ENCODE assay signal across 8 cellular contexts in genomic region chr4:13547563-13548041, GRCh38. TPM values are rescaled to one million over a fixed set of nuclear protein-coding genes. Genes with fewer than 3 reads are reported as not detected.
DNase-seq lines count a peak whose midpoint lies in the region; ATAC-seq, FAIRE-seq and TF ChIP-seq lines count a peak whose summit lies in the region.

No MANE protein-coding gene starts in this region.

- H3K9me3 ChIP-seq in DND-41 (ENCODE audit: insufficient read depth, low read length, severe bottlenecking) (peaks cover 12% of the 10 kb centered on the region), mononuclear cell (ENCODE audit: low read depth, low read length) (no peaks in the 10 kb centered on the region)

- H3K9ac ChIP-seq in DND-41 (ENCODE audit: low read depth, low read length): peak overlapping the region; percentile 44; the same call in 1 of the 2 replicates

- no peak overlapping the region for H3K27ac ChIP-seq in DND-41 (ENCODE audit: low read length)

- H3K4me1 ChIP-seq in DND-41 (ENCODE audit: insufficient read depth, low read length) (peaks cover 16% of the 10 kb centered on the region), mononuclear cell (ENCODE audit: insufficient read depth, low read length) (peaks cover 49% of the 10 kb centered on the region)

- H4K20me1 ChIP-seq in DND-41 (ENCODE audit: insufficient read depth, low read length): no peaks in the 10 kb centered on the region

- DNase-seq in DND-41 (peak; percentile 72), HTR-8/SVneo (ENCODE audit: insufficient read length, low spot score) (no peak), medulla oblongata (ENCODE audit: extremely low spot score) (no peak)
- DNase-seq in activated naive CD4-positive, alpha-beta T cell treated with anti-CD3 and anti-CD28 coated beads, Interleukin-2, amount 50 U/mL, for 16 hours: peak; percentile 41

- peak overlapping the region; percentile 60 to 92 (median 80) for H3K4me3 Mint-ChIP-seq in IgD-negative memory B cell

- H3K27me3 ChIP-seq in DND-41 (ENCODE audit: insufficient read depth, low read length, poor library complexity) (no peaks in the 10 kb centered on the region), mononuclear cell (ENCODE audit: insufficient read depth, low read length) (peaks cover 89% of the 10 kb centered on the region)

- ATAC-seq in DND-41 (ENCODE audit: insufficient read depth, low read depth) (peak; percentile 78), GM21528 (IDR thresholded peaks at IDR 0.05; ENCODE audit: low FRiP score, unreplicated experiment) (no peak), HG03469 (IDR thresholded peaks at IDR 0.05; ENCODE audit: unreplicated experiment) (no peak)

- peaks cover 24 to 30% (median 25%) of the 10 kb centered on the region in 3 donors for H3K4me1 Mint-ChIP-seq in IgD-negative memory B cell

- H3K4me3 ChIP-seq in DND-41 (ENCODE audit: low read depth in 1 of 2, low read length in 2 of 2) (peak overlapping the region in 1 of 2 experiments; percentile 50; a peak in 2 of 4 replicates), mononuclear cell (ENCODE audit: low read length) (peak overlapping the region; percentile 23)

- peak overlapping the region; percentile 64 for H3K4me2 ChIP-seq in DND-41 (ENCODE audit: insufficient read depth, low read length)

- peaks cover 5 to 23% (median 11%) of the 10 kb centered on the region in 3 donors for H3K9me3 Mint-ChIP-seq in IgD-negative memory B cell

- no peaks in the 10 kb centered on the region for H3K79me2 ChIP-seq in DND-41 (ENCODE audit: insufficient read depth, low read length)

- no peaks in the 10 kb centered on the region for H3K36me3 ChIP-seq in DND-41 (ENCODE audit: insufficient read depth, low read length)

- H3K27me3 Mint-ChIP-seq in IgD-negative memory B cell: peaks cover 46% of the 10 kb centered on the region

- TF ChIP-seq CTCF in DND-41 (IDR thresholded peaks at IDR 0.05; ENCODE audit: borderline replicate concordance, extremely low read depth, low read length, poor library complexity, severe bottlenecking): no peak

- peak overlapping the region in 2 of 3 donors; percentile 55 to 89 for H3K27ac Mint-ChIP-seq in IgD-negative memory B cell

- no peak for FAIRE-seq in HTR-8/SVneo (lab: Jason Lieb, UNC)

- peak overlapping the region; percentile 64 for H2AFZ ChIP-seq in DND-41 (ENCODE audit: low read depth, low read length)

- H3K36me3 Mint-ChIP-seq in IgD-negative memory B cell: peaks cover 6% of the 10 kb centered on the region

RNA-seq across cellular contexts. Expression of gene NKX3-2, which starts 3.3 kb away (rescaled TPM):
- not detected for polyA plus RNA-seq in IgD-negative memory B cell
- not detected for total RNA-seq in mononuclear cell

Comparison
In these comparisons a context has a peak if more than half of its experiments do, and no peak if none do; other contexts are left out.
1. DNase-seq: peak in DND-41 (single experiment) and activated naive CD4-positive, alpha-beta T cell treated with anti-CD3 and anti-CD28 coated beads, Interleukin-2, amount 50 U/mL, for 16 hours (single experiment); none in HTR-8/SVneo (single experiment) and medulla oblongata (single experiment).